ENCODE assay signal across 10 cellular contexts in genomic region chr7:130917669-130918128, GRCh38.
DNase-seq lines count a peak whose midpoint lies in the region; ATAC-seq and TF ChIP-seq lines count a peak whose summit lies in the region.
"Had no signal": no experiment of that assay in that cellular context is flagged by ENCODE, and none has a peak within 500 bp of the region (broad histone marks: within the 10 kb centered on the region; RNA-seq: fewer than 3 reads in every experiment).

No MANE protein-coding gene starts in this region.

- H3K4me3 Mint-ChIP-seq in osteocyte (ENCODE audit: unreplicated experiment): no peak overlapping the region

- peaks cover under 1% of the 10 kb centered on the region for H3K36me3 ChIP-seq in Panc1 (ENCODE audit: control insufficient read depth, insufficient read depth, low read length)

- no peaks in the 10 kb centered on the region for H3K9me3 ChIP-seq in Panc1 (ENCODE audit: control insufficient read depth, insufficient read depth, low read depth, low read length)

- H3K9me3 Mint-ChIP-seq in osteocyte (ENCODE audit: unreplicated experiment): no peaks in the 10 kb centered on the region

- ATAC-seq in Panc1: peak; percentile 8
- ATAC-seq in GM19351 (IDR thresholded peaks at IDR 0.05; ENCODE audit: unreplicated experiment): no peak

- peaks cover 84% of the 10 kb centered on the region for H3K4me1 Mint-ChIP-seq in osteocyte (ENCODE audit: unreplicated experiment)

- peak overlapping the region in 1 of 2 experiments; percentile 28; a peak in 2 of 4 replicates for H3K4me3 ChIP-seq in Panc1 (ENCODE audit: low read depth in 2 of 2, low read length in 2 of 2)

- no peaks in the 10 kb centered on the region for H3K27me3 ChIP-seq in Panc1 (ENCODE audit: control insufficient read depth, insufficient read depth, low read length)

- BruUV-seq in Panc1 (replicated peaks; lab: Mats Ljungman, UMichigan): no TSS peak

- in situ Hi-C loops in Panc1 (cut with HindIII; ENCODE audit: low pct_unique_long_range_greater_than_20kb, low sequenced_read_pairs) (no loop called here), G401 (cut with HindIII; ENCODE audit: low sequenced_read_pairs) (no loop called here)

- peak overlapping the region; percentile 100 for H3K27ac ChIP-seq in Panc1 (ENCODE audit: low read length)
- H3K27ac ChIP-seq in caudate nucleus (ENCODE audit: low read depth, low read length): peak overlapping the region; percentile 93

- H3K27ac Mint-ChIP-seq in osteocyte (ENCODE audit: unreplicated experiment): peak overlapping the region; percentile 72

- peaks cover 94% of the 10 kb centered on the region for H3K4me1 ChIP-seq in Panc1 (ENCODE audit: control insufficient read depth, insufficient read depth, low read length)

- intact Hi-C loops in Panc1 (cut with micrococcal nuclease; ENCODE audit: unreplicated experiment): no loop called here

- POLR2A ChIA-PET in Panc1 (lab: Charles Lee): interaction anchor here (0.5 to 1.2 kb wide), 6 partner anchors 9 to 45 kb away, joined by 3 to 13 read pairs (median 6); no protein-coding TSS in a partner anchor

- DNase-seq in EL (peak; percentile 78), Panc1 (ENCODE audit: low read depth, low spot score) (no peak), caudate nucleus (lab: John Stamatoyannopoulos, UW) (no peak), osteocyte (ENCODE audit: extremely low spot score, unreplicated experiment) (no peak), NCI-H187 treated with DMSO at 0.1 percent for 48 hours (lab: John Stamatoyannopoulos, UW) (no peak), G401 (ENCODE audit: low spot score) (no peak), NCI-H1092 treated with DMSO at 0.1 percent for 48 hours (lab: John Stamatoyannopoulos, UW) (no peak)
- DNase-seq: NCI-H1436 treated with DMSO at 0.1 percent for 48 hours, occipital lobe had no signal

- peaks cover 4% of the 10 kb centered on the region for H3K36me3 Mint-ChIP-seq in osteocyte (ENCODE audit: unreplicated experiment)

- no peak for TF ChIP-seq CTCF in Panc1 (IDR thresholded peaks at IDR 0.05)
- no peak for TF ChIP-seq CTCF in osteocyte (IDR thresholded peaks at IDR 0.05)

- H3K27me3 Mint-ChIP-seq in osteocyte (ENCODE audit: unreplicated experiment): no peaks in the 10 kb centered on the region

- CTCF ChIA-PET in Panc1 (lab: Charles Lee): interaction anchor here (0.9 kb wide), 1 partner anchor 42 kb away, joined by 3 read pairs; no protein-coding TSS in a partner anchor
